30 cellular contexts compared by ENCODE assay signal in genomic region chr5:18752317-18752716, GRCh38.
"Had no signal": no experiment of that assay in that cellular context is flagged by ENCODE, and none has a peak within 500 bp of the region (broad histone marks: within the 10 kb centered on the region; RNA-seq: fewer than 3 reads in every experiment).

No MANE protein-coding gene starts in this region.

- H3K9me3 ChIP-seq: adrenal gland, body of pancreas, left lung, lower lobe of right lung, psoas muscle, sigmoid colon, testis, transverse colon had no signal

- H3K27ac ChIP-seq: adrenal gland, body of pancreas, left lung, lower lobe of right lung, parathyroid adenoma, psoas muscle, sigmoid colon, testis, transverse colon had no signal

- H3K36me3 Mint-ChIP-seq: naive thymus-derived CD8-positive, alpha-beta T cell; stimulated activated effector memory CD8-positive, alpha-beta T cell treated with anti-CD3 and anti-CD28 coated beads, Interleukin-12 subunit alpha, Interleukin-12 subunit beta, amount 100 ng/mL, for 72 hours had no signal

- H3K4me1 Mint-ChIP-seq: neural crest cell had no signal

- H3K9me3 Mint-ChIP-seq: activated B cell treated with CpG ODN at 0.5 μM for 24 hours had no signal

- H3K27me3 ChIP-seq: adrenal gland, body of pancreas, left lung, sigmoid colon, testis, transverse colon had no signal

- H3K27ac Mint-ChIP-seq: activated B cell treated with CpG ODN at 0.5 μM for 24 hours; activated CD8-positive, alpha-beta T cell treated with anti-CD3 and anti-CD28 coated beads for 36 hours; stimulated activated effector memory CD8-positive, alpha-beta T cell treated with anti-CD3 and anti-CD28 coated beads, Interleukin-12 subunit alpha, Interleukin-12 subunit beta, amount 100 ng/mL, for 72 hours; T-helper 2 cell treated with Interferon-gamma antibody and Interleukin-4, amounts not matched to agents 5 μg/mL and 100 μg/mL, for 36 hours had no signal

- H3K4me3 Mint-ChIP-seq: activated B cell treated with CpG ODN at 0.5 μM for 24 hours; activated CD8-positive, alpha-beta T cell treated with anti-CD3 and anti-CD28 coated beads for 36 hours; naive thymus-derived CD8-positive, alpha-beta T cell; neural crest cell; stimulated activated effector memory CD8-positive, alpha-beta T cell treated with anti-CD3 and anti-CD28 coated beads, Interleukin-12 subunit alpha, Interleukin-12 subunit beta, amount 100 ng/mL, for 72 hours; T-helper 2 cell treated with Interferon-gamma antibody and Interleukin-4, amounts not matched to agents 5 μg/mL and 100 μg/mL, for 36 hours had no signal

- ATAC-seq: activated CD8-positive, alpha-beta T cell treated with anti-CD3 and anti-CD28 coated beads for 36 hours; body of pancreas; left lung; lower lobe of right lung; naive thymus-derived CD8-positive, alpha-beta T cell; psoas muscle; stimulated activated effector memory CD8-positive, alpha-beta T cell treated with anti-CD3 and anti-CD28 coated beads, Interleukin-12 subunit alpha, Interleukin-12 subunit beta, amount 100 ng/mL, for 72 hours had no signal

- H3K27me3 Mint-ChIP-seq: activated B cell treated with CpG ODN at 0.5 μM for 24 hours; activated CD8-positive, alpha-beta T cell treated with anti-CD3 and anti-CD28 coated beads for 36 hours had no signal

- FAIRE-seq: colon, frontal cortex, islet of Langerhans, small intestine had no signal

- H3K36me3 ChIP-seq: adrenal gland, left lung, lower lobe of right lung, sigmoid colon, transverse colon had no signal

- H3K4me1 ChIP-seq: adrenal gland, body of pancreas, left lung, lower lobe of right lung, parathyroid adenoma, psoas muscle, sigmoid colon, testis, transverse colon had no signal

- H3K4me3 ChIP-seq: adrenal gland, body of pancreas, left lung, lower lobe of right lung, psoas muscle, sigmoid colon, testis, transverse colon had no signal

- DNase-seq: activated B cell treated with CpG ODN at 0.5 μM for 24 hours; activated CD4-positive, alpha-beta T cell treated with anti-CD3 and anti-CD28 coated beads for 48 hours; activated CD8-positive, alpha-beta T cell treated with anti-CD3 and anti-CD28 coated beads for 36 hours; activated gamma-delta T cell; activated naive CD4-positive, alpha-beta T cell treated with anti-CD3 and anti-CD28 coated beads, Interleukin-2, amount 50 U/mL, for 16 hours; activated T-cell treated with anti-CD3 and anti-CD28 coated beads, Interleukin-2, amount 50 U/mL, for 48 hours; adrenal gland; aorta; body of pancreas; dermis blood vessel endothelial cell; effector CD8-positive, alpha-beta T cell; left lung; lower lobe of right lung; mesenchymal stem cell; naive thymus-derived CD8-positive, alpha-beta T cell; occipital lobe; psoas muscle; sigmoid colon; small intestine; stimulated activated CD4-positive, alpha-beta T cell treated with anti-CD3 and anti-CD28 coated beads, Interleukin-4, amount 100 ng/mL, for 24 hours; T-helper 1 cell; testis; transverse colon had no signal
